Comparison of ENCODE assay signal across 1 cellular context in the genomic region with DNA sequence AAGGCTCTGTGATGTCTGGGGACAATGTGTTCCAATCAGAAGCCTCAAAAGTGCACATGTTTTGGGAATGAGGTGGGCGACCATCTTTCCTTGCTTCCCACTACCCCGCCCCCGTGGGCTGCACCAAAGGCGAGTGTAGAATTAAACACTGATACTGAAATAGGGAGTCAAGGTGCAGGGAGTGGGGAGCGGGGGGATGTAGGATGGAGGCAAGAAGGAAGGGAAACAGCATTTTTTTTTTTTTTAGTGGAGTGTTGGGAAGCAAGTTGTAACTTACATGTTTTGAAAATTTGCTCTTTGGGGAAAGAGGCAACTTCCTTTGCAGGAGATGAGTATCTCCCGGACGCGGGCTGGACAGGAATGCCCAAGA.
TF ChIP-seq lines count a peak whose summit lies in the region.

No MANE protein-coding gene starts in this region.

TF ChIP-seq in HepG2, 621 proteins besides CTCF, POLR2A, EP300 and RAD21:
- TF ChIP-seq NCOR1 (IDR thresholded peaks at IDR 0.05; ENCODE audit: borderline replicate concordance, low read length) (no peak), ZNF780A (CRISPR knock-in tag; IDR thresholded peaks at IDR 0.05) (no peak), ZNF557 (CRISPR knock-in tag; IDR thresholded peaks at IDR 0.05) (no peak), PHB2 (IDR thresholded peaks at IDR 0.05; ENCODE audit: partially characterized antibody) (no peak), ZNF670 (CRISPR knock-in tag; IDR thresholded peaks at IDR 0.05; ENCODE audit: borderline replicate concordance) (no peak), ZNF460 (CRISPR knock-in tag; IDR thresholded peaks at IDR 0.05; ENCODE audit: borderline replicate concordance) (no peak), MIER2 (CRISPR knock-in tag; IDR thresholded peaks at IDR 0.05) (no peak), POLR2AphosphoS2 (IDR thresholded peaks at IDR 0.05; ENCODE audit: low read depth, low read length) (no peak), MIER3 (CRISPR knock-in tag; IDR thresholded peaks at IDR 0.05; ENCODE audit: borderline replicate concordance) (no peak), AGO2 (optimal IDR thresholded peaks at IDR 0.05; ENCODE audit: low read depth, low read length) (no peak), TRIM24 (CRISPR knock-in tag; IDR thresholded peaks at IDR 0.05) (no peak), ZNF572 (CRISPR knock-in tag; IDR thresholded peaks at IDR 0.05) (no peak), NR2F1 (CRISPR knock-in tag; IDR thresholded peaks at IDR 0.05) (no peak)
- TF ChIP-seq, protein P1, sequence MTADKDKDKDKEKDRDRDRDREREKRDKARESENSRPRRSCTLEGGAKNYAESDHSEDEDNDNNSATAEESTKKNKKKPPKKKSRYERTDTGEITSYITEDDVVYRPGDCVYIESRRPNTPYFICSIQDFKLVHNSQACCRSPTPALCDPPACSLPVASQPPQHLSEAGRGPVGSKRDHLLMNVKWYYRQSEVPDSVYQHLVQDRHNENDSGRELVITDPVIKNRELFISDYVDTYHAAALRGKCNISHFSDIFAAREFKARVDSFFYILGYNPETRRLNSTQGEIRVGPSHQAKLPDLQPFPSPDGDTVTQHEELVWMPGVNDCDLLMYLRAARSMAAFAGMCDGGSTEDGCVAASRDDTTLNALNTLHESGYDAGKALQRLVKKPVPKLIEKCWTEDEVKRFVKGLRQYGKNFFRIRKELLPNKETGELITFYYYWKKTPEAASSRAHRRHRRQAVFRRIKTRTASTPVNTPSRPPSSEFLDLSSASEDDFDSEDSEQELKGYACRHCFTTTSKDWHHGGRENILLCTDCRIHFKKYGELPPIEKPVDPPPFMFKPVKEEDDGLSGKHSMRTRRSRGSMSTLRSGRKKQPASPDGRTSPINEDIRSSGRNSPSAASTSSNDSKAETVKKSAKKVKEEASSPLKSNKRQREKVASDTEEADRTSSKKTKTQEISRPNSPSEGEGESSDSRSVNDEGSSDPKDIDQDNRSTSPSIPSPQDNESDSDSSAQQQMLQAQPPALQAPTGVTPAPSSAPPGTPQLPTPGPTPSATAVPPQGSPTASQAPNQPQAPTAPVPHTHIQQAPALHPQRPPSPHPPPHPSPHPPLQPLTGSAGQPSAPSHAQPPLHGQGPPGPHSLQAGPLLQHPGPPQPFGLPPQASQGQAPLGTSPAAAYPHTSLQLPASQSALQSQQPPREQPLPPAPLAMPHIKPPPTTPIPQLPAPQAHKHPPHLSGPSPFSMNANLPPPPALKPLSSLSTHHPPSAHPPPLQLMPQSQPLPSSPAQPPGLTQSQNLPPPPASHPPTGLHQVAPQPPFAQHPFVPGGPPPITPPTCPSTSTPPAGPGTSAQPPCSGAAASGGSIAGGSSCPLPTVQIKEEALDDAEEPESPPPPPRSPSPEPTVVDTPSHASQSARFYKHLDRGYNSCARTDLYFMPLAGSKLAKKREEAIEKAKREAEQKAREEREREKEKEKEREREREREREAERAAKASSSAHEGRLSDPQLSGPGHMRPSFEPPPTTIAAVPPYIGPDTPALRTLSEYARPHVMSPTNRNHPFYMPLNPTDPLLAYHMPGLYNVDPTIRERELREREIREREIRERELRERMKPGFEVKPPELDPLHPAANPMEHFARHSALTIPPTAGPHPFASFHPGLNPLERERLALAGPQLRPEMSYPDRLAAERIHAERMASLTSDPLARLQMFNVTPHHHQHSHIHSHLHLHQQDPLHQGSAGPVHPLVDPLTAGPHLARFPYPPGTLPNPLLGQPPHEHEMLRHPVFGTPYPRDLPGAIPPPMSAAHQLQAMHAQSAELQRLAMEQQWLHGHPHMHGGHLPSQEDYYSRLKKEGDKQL (CRISPR knock-in tag; IDR thresholded peaks at IDR 0.05; ENCODE audit: low read depth) = no peak
- TF ChIP-seq, protein P2, sequence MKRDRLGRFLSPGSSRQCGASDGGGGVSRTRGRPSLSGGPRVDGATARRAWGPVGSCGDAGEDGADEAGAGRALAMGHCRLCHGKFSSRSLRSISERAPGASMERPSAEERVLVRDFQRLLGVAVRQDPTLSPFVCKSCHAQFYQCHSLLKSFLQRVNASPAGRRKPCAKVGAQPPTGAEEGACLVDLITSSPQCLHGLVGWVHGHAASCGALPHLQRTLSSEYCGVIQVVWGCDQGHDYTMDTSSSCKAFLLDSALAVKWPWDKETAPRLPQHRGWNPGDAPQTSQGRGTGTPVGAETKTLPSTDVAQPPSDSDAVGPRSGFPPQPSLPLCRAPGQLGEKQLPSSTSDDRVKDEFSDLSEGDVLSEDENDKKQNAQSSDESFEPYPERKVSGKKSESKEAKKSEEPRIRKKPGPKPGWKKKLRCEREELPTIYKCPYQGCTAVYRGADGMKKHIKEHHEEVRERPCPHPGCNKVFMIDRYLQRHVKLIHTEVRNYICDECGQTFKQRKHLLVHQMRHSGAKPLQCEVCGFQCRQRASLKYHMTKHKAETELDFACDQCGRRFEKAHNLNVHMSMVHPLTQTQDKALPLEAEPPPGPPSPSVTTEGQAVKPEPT (CRISPR knock-in tag; IDR thresholded peaks at IDR 0.05; ENCODE audit: low read depth) = no peak
- TF ChIP-seq, protein P3, sequence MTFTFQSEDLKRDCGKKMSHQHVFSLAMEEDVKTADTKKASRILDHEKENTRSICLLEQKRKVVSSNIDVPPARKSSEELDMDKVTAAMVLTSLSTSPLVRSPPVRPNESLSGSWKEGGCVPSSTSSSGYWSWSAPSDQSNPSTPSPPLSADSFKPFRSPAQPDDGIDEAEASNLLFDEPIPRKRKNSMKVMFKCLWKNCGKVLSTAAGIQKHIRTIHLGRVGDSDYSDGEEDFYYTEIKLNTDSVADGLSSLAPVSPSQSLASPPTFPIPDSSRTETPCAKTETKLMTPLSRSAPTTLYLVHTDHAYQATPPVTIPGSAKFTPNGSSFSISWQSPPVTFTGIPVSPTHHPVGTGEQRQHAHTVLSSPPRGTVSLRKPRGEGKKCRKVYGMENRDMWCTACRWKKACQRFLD (CRISPR knock-in tag; IDR thresholded peaks at IDR 0.05; ENCODE audit: borderline replicate concordance) = no peak
- TF ChIP-seq, protein P4, sequence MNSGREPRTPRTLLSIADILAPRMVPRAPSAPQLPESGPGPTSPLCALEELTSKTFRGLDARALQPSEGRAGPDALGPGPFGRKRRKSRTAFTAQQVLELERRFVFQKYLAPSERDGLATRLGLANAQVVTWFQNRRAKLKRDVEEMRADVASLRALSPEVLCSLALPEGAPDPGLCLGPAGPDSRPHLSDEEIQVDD (CRISPR knock-in tag; IDR thresholded peaks at IDR 0.05; ENCODE audit: borderline replicate concordance) = no peak
